7 cellular contexts compared by ENCODE assay signal in the genomic region with DNA sequence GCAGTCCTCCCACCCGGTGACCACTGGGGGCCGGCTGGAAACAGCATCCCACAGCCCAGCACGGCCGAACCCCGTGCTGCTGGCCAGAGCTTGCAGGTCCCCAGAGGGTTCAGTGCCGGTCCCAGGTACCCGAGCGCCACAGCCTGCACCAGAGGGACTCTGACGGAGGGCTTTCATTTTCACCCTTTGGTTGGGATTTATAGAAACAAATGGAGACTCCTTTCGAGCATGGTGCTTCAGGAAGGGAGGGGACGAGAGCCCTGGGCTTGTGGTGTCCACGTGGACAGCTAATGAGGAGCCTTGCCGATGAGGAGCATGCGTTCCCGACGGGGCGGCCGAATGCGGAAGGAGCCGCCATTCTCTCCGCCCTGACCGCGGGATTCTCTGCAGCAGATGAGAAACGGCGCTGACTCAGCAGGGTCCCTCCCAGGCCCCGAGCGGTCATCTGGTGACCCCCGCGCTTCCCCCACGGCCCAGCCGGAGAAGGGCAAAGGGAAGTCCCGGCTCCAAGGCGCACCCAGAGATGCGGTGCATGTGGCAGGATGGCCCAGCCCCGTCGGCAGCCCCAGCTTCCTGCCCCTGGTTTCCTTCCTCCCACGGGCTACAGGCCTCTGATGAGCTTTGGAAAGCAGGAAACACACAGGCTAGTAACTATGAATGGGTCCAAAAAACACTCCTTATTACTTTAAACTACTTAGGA. TPM values are rescaled to one million over a fixed set of nuclear protein-coding genes. Genes with fewer than 3 reads are reported as not detected.
DNase-seq lines count a peak whose midpoint lies in the region; ATAC-seq and TF ChIP-seq lines count a peak whose summit lies in the region.

No MANE protein-coding gene starts in this region.

- ATAC-seq in GM21528 (IDR thresholded peaks at IDR 0.05; ENCODE audit: low FRiP score, unreplicated experiment), result no peak

- no peaks in the 10 kb centered on the region for H3K9me3 ChIP-seq in KOPT-K1 (ENCODE audit: insufficient read depth, low read length, poor library complexity, severe bottlenecking)

- peak overlapping the region; percentile 56 for H3K27ac ChIP-seq in KOPT-K1 (ENCODE audit: low read depth, low read length, poor library complexity, severe bottlenecking)

- H3K36me3 ChIP-seq in KOPT-K1 (ENCODE audit: insufficient read depth, low read length), result peaks cover 86% of the 10 kb centered on the region

- DNase-seq in activated T-cell treated with anti-CD3 and anti-CD28 coated beads for 4 hours (peak; percentile 17), fibroblast of pulmonary artery (ENCODE audit: low read depth) (peak; percentile 42), pulmonary artery endothelial cell (ENCODE audit: low read depth, low spot score) (peak; percentile 22), glomerular visceral epithelial cell (ENCODE audit: extremely low spot score) (no peak), NCI-H1417 (lab: John Stamatoyannopoulos, UW) (no peak)

- peak overlapping the region; percentile 24 for H3K4me3 ChIP-seq in fibroblast of pulmonary artery (replicated peaks; ENCODE audit: low read depth, low read length)

- no peak for TF ChIP-seq CTCF in fibroblast of pulmonary artery (IDR thresholded peaks at IDR 0.05; ENCODE audit: low read length, missing control alignments)

RNA-seq across cellular contexts. Expression of gene SLC38A10, which starts 9.8 kb away (rescaled TPM):
- total RNA-seq in pulmonary artery endothelial cell, result 61.1 and 66.2 TPM in 2 replicates

RNA-seq across cellular contexts. Expression of gene NDUFAF8, which starts 46.2 kb away (rescaled TPM):
- total RNA-seq in pulmonary artery endothelial cell, result 44.0 and 47.6 TPM in 2 replicates

RNA-seq across cellular contexts. Expression of gene TEPSIN, which starts 46.5 kb away (rescaled TPM):
- total RNA-seq in pulmonary artery endothelial cell, result 9.0 and 15.8 TPM in 2 replicates

Comparison
In these comparisons a context has a peak if more than half of its experiments do, and no peak if none do; other contexts are left out.
1. DNase-seq: peak in activated T-cell treated with anti-CD3 and anti-CD28 coated beads for 4 hours (single experiment), fibroblast of pulmonary artery (single experiment) and pulmonary artery endothelial cell (single experiment); none in glomerular visceral epithelial cell (single experiment) and NCI-H1417 (0 of 3).